Comparison of ENCODE assay signal across 8 cellular contexts in genomic region chr4:3955361-3956164, GRCh38.
A peak's percentile ranks its signal among the peaks of the same experiment; 100 is the strongest.
DNase-seq lines count a peak whose midpoint lies in the region; ATAC-seq and TF ChIP-seq lines count a peak whose summit lies in the region.
"Not testable (repeated sequence)": the region's sequence is repeated elsewhere in the genome, so short reads cannot be mapped to it uniquely, and the experiment has no call there.

No MANE protein-coding gene starts in this region.

- H3K36me3 ChIP-seq in ovary, thyroid gland: not testable (repeated sequence)

- not testable (repeated sequence) for TF ChIP-seq CTCF in GM10248 (IDR thresholded peaks at IDR 0.05; ENCODE audit: control extremely low read depth, extremely low read depth, low read depth, missing control alignments); ovary (IDR thresholded peaks at IDR 0.05); thyroid gland (IDR thresholded peaks at IDR 0.05)

- not testable (repeated sequence) for H3K9me3 ChIP-seq in ovary, thyroid gland

- not testable (repeated sequence) for H3K36me3 Mint-ChIP-seq in activated naive CD8-positive, alpha-beta T cell treated with anti-CD3 and anti-CD28 coated beads, Interleukin-2, amount 10 ng/mL, durations not matched to agents 7 days and 5 days

- H3K27ac Mint-ChIP-seq in activated naive CD8-positive, alpha-beta T cell treated with anti-CD3 and anti-CD28 coated beads, Interleukin-2, amount 10 ng/mL, durations not matched to agents 7 days and 5 days, result peak overlapping the region; percentile 88

- peak; percentile 98 for ATAC-seq in HG02623 (IDR thresholded peaks at IDR 0.05; ENCODE audit: unreplicated experiment)
- ATAC-seq in activated naive CD8-positive, alpha-beta T cell treated with anti-CD3 and anti-CD28 coated beads, Interleukin-2, amount 10 ng/mL, durations not matched to agents 7 days and 5 days (ENCODE audit: low read depth), result peak; percentile 99

- TF ChIP-seq POLR2A in ovary (IDR thresholded peaks at IDR 0.05), result peak; percentile 27
- peak in 1 of 2 donors; percentile 60 for TF ChIP-seq POLR2A in thyroid gland (IDR thresholded peaks at IDR 0.05)

- intact Hi-C loops in head of caudate nucleus (cut with DNase I); ovary (cut with DNase I); thyroid gland (cut with DNase I): not testable (repeated sequence)

- H3K9me3 Mint-ChIP-seq in activated naive CD8-positive, alpha-beta T cell treated with anti-CD3 and anti-CD28 coated beads, Interleukin-2, amount 10 ng/mL, durations not matched to agents 7 days and 5 days, result not testable (repeated sequence)

- peaks cover 11% of the 10 kb centered on the region for H3K4me1 Mint-ChIP-seq in activated naive CD8-positive, alpha-beta T cell treated with anti-CD3 and anti-CD28 coated beads, Interleukin-2, amount 10 ng/mL, durations not matched to agents 7 days and 5 days

- CTCF ChIA-PET in GM10248 (lab: Yijun Ruan, JAX), result interaction anchor here (0.9 to 1.3 kb wide), 2 partner anchors 13 kb away, joined by 3 to 4 read pairs; no protein-coding TSS in a partner anchor

- H3K4me3 Mint-ChIP-seq in activated naive CD8-positive, alpha-beta T cell treated with anti-CD3 and anti-CD28 coated beads, Interleukin-2, amount 10 ng/mL, durations not matched to agents 7 days and 5 days, result peak overlapping the region; percentile 82

- not testable (repeated sequence) for TF ChIP-seq EP300 in ovary (IDR thresholded peaks at IDR 0.05)

- H3K27ac ChIP-seq in ovary, result peak overlapping the region; percentile 87 to 94
- H3K27ac ChIP-seq in thyroid gland, result peak overlapping the region in 2 of 3 donors; percentile 61 to 63

- not testable (repeated sequence) for H3K27me3 Mint-ChIP-seq in activated naive CD8-positive, alpha-beta T cell treated with anti-CD3 and anti-CD28 coated beads, Interleukin-2, amount 10 ng/mL, durations not matched to agents 7 days and 5 days

- H3K27me3 ChIP-seq in ovary, thyroid gland: not testable (repeated sequence)

- POLR2A ChIA-PET in GM10248 (lab: Yijun Ruan, JAX), result not testable (repeated sequence)
- POLR2A ChIA-PET in activated naive CD8-positive, alpha-beta T cell treated with anti-CD3 and anti-CD28 coated beads, Interleukin-2, amount 10 ng/mL, durations not matched to agents 7 days and 5 days (lab: Charles Lee), result interaction anchor here (0.6 kb wide), 1 partner anchor 8 kb away, joined by 3 read pairs; no protein-coding TSS in a partner anchor

- H3K4me3 ChIP-seq in ovary, result peak overlapping the region; percentile 79
- peak overlapping the region; percentile 33 to 60 (median 50) for H3K4me3 ChIP-seq in thyroid gland (replicated peaks in 1 of 3)

- DNase-seq in GM10248 (ENCODE audit: extremely low spot score) (peak; percentile 88), NCI-H1092 treated with DMSO at 0.1 percent for 48 hours (lab: John Stamatoyannopoulos, UW) (peak; percentile 99), SKM-1 (lab: John Stamatoyannopoulos, UW; ENCODE audit: unreplicated experiment) (peak; percentile 98), head of caudate nucleus (peak; percentile 95 to 99 (median 98)), ovary (peak; percentile 98 to 99 (median 98)), thyroid gland (peak; percentile 100)
- DNase-seq in activated naive CD8-positive, alpha-beta T cell treated with anti-CD3 and anti-CD28 coated beads, Interleukin-2, amount 10 ng/mL, durations not matched to agents 7 days and 5 days, result peak; percentile 98

- 1% methylated on average over 31 to 56 of the region's 56 CpGs for WGBS in ovary, 3 donors
- 0 to 1% methylated on average over 31 to 35 of the region's 56 CpGs for WGBS in thyroid gland, 2 donors

- not testable (repeated sequence) for H3K4me1 ChIP-seq in ovary (ENCODE audit: insufficient read depth); thyroid gland

Comparison
In these comparisons a context has a peak if more than half of its experiments do, and no peak if none do; other contexts are left out.
1. Peak in every context shown above with its lines: DNase-seq, ATAC-seq, H3K4me3 ChIP-seq and H3K27ac ChIP-seq.